21 cellular contexts compared by ENCODE assay signal in genomic region chr1:228329887-228330286, GRCh38.
"Had no signal": no experiment of that assay in that cellular context is flagged by ENCODE, and none has a peak within 500 bp of the region (broad histone marks: within the 10 kb centered on the region; RNA-seq: fewer than 3 reads in every experiment).

No MANE protein-coding gene starts in this region.

- H3K36me3 ChIP-seq: neutrophil, sigmoid colon, thoracic aorta had no signal

- H3K9me3 ChIP-seq: neutrophil, thoracic aorta, vagina had no signal

- FAIRE-seq: colon, islet of Langerhans had no signal

- DNase-seq: dorsolateral prefrontal cortex; effector CD4-positive, alpha-beta T cell; foreskin fibroblast; heart left ventricle; natural killer cell; sigmoid colon; spleen; stimulated activated CD4-positive, alpha-beta T cell treated with anti-CD3 and anti-CD28 coated beads, Interleukin-4, amount 100 ng/mL, for 4 hours; stimulated activated naive B cell treated with anti-CD40 and anti-IgM and Interleukin-4, amounts not matched to agents 10 μg/mL and 1 μg/mL and 100 μg/mL, for 72 hours had no signal

- H3K9ac ChIP-seq: parathyroid adenoma had no signal

- H3K27me3 ChIP-seq: dorsolateral prefrontal cortex, gastroesophageal sphincter, heart left ventricle, hepatocyte, neutrophil, right atrium auricular region, sigmoid colon, spleen, tibial nerve, vagina had no signal

- H3K4me3 ChIP-seq: dorsolateral prefrontal cortex, gastroesophageal sphincter, heart left ventricle, hepatocyte, lung, right atrium auricular region, sigmoid colon, skin epidermis, spleen, thoracic aorta, tibial nerve, vagina had no signal

- H3K4me1 ChIP-seq: gastroesophageal sphincter, parathyroid adenoma, sigmoid colon, spleen, tibial nerve, vagina had no signal

- H3K27ac ChIP-seq: dorsolateral prefrontal cortex, gastroesophageal sphincter, hepatocyte, neutrophil, parathyroid adenoma, sigmoid colon, skin epidermis, spleen, thoracic aorta, tibial nerve, vagina had no signal

- ATAC-seq: gastroesophageal sphincter; natural killer cell; stimulated activated naive B cell treated with anti-CD40 and anti-IgM and Interleukin-4, amounts not matched to agents 10 μg/mL and 1 μg/mL and 100 μg/mL, for 72 hours had no signal
